In genomic region chr16:12124742-12125141, GRCh38 we compare ENCODE assay signal across 18 cellular contexts.
DNase-seq lines count a peak whose midpoint lies in the region; ATAC-seq and TF ChIP-seq lines count a peak whose summit lies in the region.
"Had no signal": no experiment of that assay in that cellular context is flagged by ENCODE, and none has a peak within 500 bp of the region (broad histone marks: within the 10 kb centered on the region; RNA-seq: fewer than 3 reads in every experiment).

No MANE protein-coding gene starts in this region.

- H3K4me1 Mint-ChIP-seq in activated naive CD8-positive, alpha-beta T cell (ENCODE audit: low read depth) = peaks cover 21% of the 10 kb centered on the region
- H3K4me1 Mint-ChIP-seq in activated naive CD8-positive, alpha-beta T cell treated with anti-CD3 and anti-CD28 coated beads for 36 hours = peaks cover 5% of the 10 kb centered on the region
- H3K4me1 Mint-ChIP-seq in endodermal cell (peaks cover 4% of the 10 kb centered on the region), type B pancreatic cell (ENCODE audit: unreplicated experiment) (peaks cover 34% of the 10 kb centered on the region)

- H3K9me3 Mint-ChIP-seq in activated naive CD8-positive, alpha-beta T cell (ENCODE audit: low read depth) = no peaks in the 10 kb centered on the region
- H3K9me3 Mint-ChIP-seq in activated naive CD8-positive, alpha-beta T cell treated with anti-CD3 and anti-CD28 coated beads for 36 hours = no peaks in the 10 kb centered on the region
- no peaks in the 10 kb centered on the region for H3K9me3 Mint-ChIP-seq in endodermal cell
- H3K9me3 Mint-ChIP-seq in type B pancreatic cell = no peaks in the 10 kb centered on the region
- H3K9me3 Mint-ChIP-seq: GM23338 had no signal

- TF ChIP-seq CTCF in endodermal cell (conservative IDR thresholded peaks at IDR 0.05) (no peak), type B pancreatic cell (conservative IDR thresholded peaks at IDR 0.05) (no peak), A673 (conservative IDR thresholded peaks at IDR 0.05; ENCODE audit: low read depth, low read length) (no peak)

- no peak for DNase-seq in activated naive CD8-positive, alpha-beta T cell treated with anti-CD3 and anti-CD28 coated beads for 36 hours
- peak; percentile 15 to 56 for DNase-seq in NOMO-1 (lab: John Stamatoyannopoulos, UW; ENCODE audit: unreplicated experiment in 2 of 2)
- no peak for DNase-seq in endodermal cell
- DNase-seq in type B pancreatic cell (ENCODE audit: extremely low spot score, unreplicated experiment) = no peak
- no peak for DNase-seq in stimulated activated CD8-positive, alpha-beta memory T cell treated with anti-CD3 and anti-CD28 coated beads, Interleukin-4, amount 100 ng/mL, for 48 hours
- DNase-seq in A673 (ENCODE audit: low spot score) = no peak
- DNase-seq: activated CD4-positive, alpha-beta T cell treated with anti-CD3 and anti-CD28 coated beads, Interleukin-2, amount 50 U/mL, for 4 hours; activated T-cell treated with anti-CD3 and anti-CD28 coated beads, Interleukin-2, amount 50 U/mL, for 48 hours; dermis blood vessel endothelial cell; DMS 273 treated with DMSO at 0.1 percent for 48 hours; gastrocnemius medialis; left lung; pancreas; PC-3; T1000 had no signal

- WGBS in endodermal cell (ENCODE audit: insufficient coverage in 1 of 2, insufficient read length in 1 of 2), 2 experiments = 91 to 95% methylated on average over 5 to 11 of the region's 11 CpGs

- H3K27ac ChIP-seq in endodermal cell (ENCODE audit: low read depth, low read length) = no peak overlapping the region
- no peak overlapping the region for H3K27ac ChIP-seq in A673 (ENCODE audit: low read depth, low read length, poor library complexity, severe bottlenecking)
- H3K27ac ChIP-seq: gastrocnemius medialis, left lung, pancreas had no signal

- H3K36me3 ChIP-seq in endodermal cell (ENCODE audit: control insufficient read depth, insufficient read depth, low read length) (no peaks in the 10 kb centered on the region), A673 (ENCODE audit: insufficient read depth, low read length, poor library complexity, severe bottlenecking) (no peaks in the 10 kb centered on the region)
- H3K36me3 ChIP-seq: pancreas had no signal

- CTCF ChIA-PET in A673 (lab: Charles Lee) = no interaction called here

- H3K27me3 Mint-ChIP-seq in activated naive CD8-positive, alpha-beta T cell = no peaks in the 10 kb centered on the region
- H3K27me3 Mint-ChIP-seq in activated naive CD8-positive, alpha-beta T cell treated with anti-CD3 and anti-CD28 coated beads for 36 hours = no peaks in the 10 kb centered on the region
- peaks cover 3% of the 10 kb centered on the region for H3K27me3 Mint-ChIP-seq in endodermal cell (ENCODE audit: insufficient read depth)
- H3K27me3 Mint-ChIP-seq in type B pancreatic cell = peaks cover 3% of the 10 kb centered on the region

- H3K4me3 Mint-ChIP-seq in activated naive CD8-positive, alpha-beta T cell = peak overlapping the region; percentile 49
- H3K4me3 Mint-ChIP-seq in activated naive CD8-positive, alpha-beta T cell treated with anti-CD3 and anti-CD28 coated beads for 36 hours = no peak overlapping the region
- H3K4me3 Mint-ChIP-seq in endodermal cell (no peak overlapping the region), type B pancreatic cell (peak overlapping the region; percentile 67)
- H3K4me3 Mint-ChIP-seq: GM23338 had no signal

- H3K27ac Mint-ChIP-seq in activated naive CD8-positive, alpha-beta T cell = peak overlapping the region; percentile 41
- no peak overlapping the region for H3K27ac Mint-ChIP-seq in activated naive CD8-positive, alpha-beta T cell treated with anti-CD3 and anti-CD28 coated beads for 36 hours
- H3K27ac Mint-ChIP-seq in endodermal cell (peak overlapping the region; percentile 23), type B pancreatic cell (peak overlapping the region; percentile 47)
- H3K27ac Mint-ChIP-seq: GM23338 had no signal

- H3K9me3 ChIP-seq in endodermal cell (ENCODE audit: control insufficient read depth, low read length) = no peaks in the 10 kb centered on the region
- no peaks in the 10 kb centered on the region for H3K9me3 ChIP-seq in A673 (ENCODE audit: low read depth, low read length, poor library complexity, severe bottlenecking)
- H3K9me3 ChIP-seq: gastrocnemius medialis, left lung, pancreas had no signal

- H3K27me3 ChIP-seq in endodermal cell (ENCODE audit: control insufficient read depth, insufficient read depth, low read length, poor library complexity, severe bottlenecking) = peaks cover 8% of the 10 kb centered on the region
- no peaks in the 10 kb centered on the region for H3K27me3 ChIP-seq in A673 (replicated peaks; ENCODE audit: insufficient read depth, low read depth, low read length, poor library complexity)
- H3K27me3 ChIP-seq: gastrocnemius medialis, left lung, pancreas had no signal

- H3K36me3 Mint-ChIP-seq in activated naive CD8-positive, alpha-beta T cell = peaks cover 2% of the 10 kb centered on the region
- H3K36me3 Mint-ChIP-seq in activated naive CD8-positive, alpha-beta T cell treated with anti-CD3 and anti-CD28 coated beads for 36 hours = no peaks in the 10 kb centered on the region
- H3K36me3 Mint-ChIP-seq in endodermal cell (ENCODE audit: low read depth) = no peaks in the 10 kb centered on the region
- H3K36me3 Mint-ChIP-seq in type B pancreatic cell = peaks cover 10% of the 10 kb centered on the region

- peaks cover 4% of the 10 kb centered on the region for H3K4me1 ChIP-seq in endodermal cell (ENCODE audit: control insufficient read depth, insufficient read depth, low read length)
- H3K4me1 ChIP-seq in A673 (ENCODE audit: insufficient read depth, low read length, poor library complexity, severe bottlenecking) = no peaks in the 10 kb centered on the region
- H3K4me1 ChIP-seq: pancreas had no signal

- BruUV-seq in A673 (replicated peaks; lab: Mats Ljungman, UMichigan) = no TSS peak

- H3K9ac ChIP-seq in endodermal cell (ENCODE audit: extremely low read depth, low read length, poor library complexity, severe bottlenecking) = no peak overlapping the region

- ATAC-seq in SK-N-SH treated with all-trans-retinoic acid at 6 μM for 48 hours = no peak
- ATAC-seq: gastrocnemius medialis, GM23338, left lung, PC-3 had no signal

- POLR2A ChIA-PET in A673 (lab: Charles Lee; ENCODE audit: low non-redundant PET) = no interaction called here

- intact Hi-C loops in A673 (cut with micrococcal nuclease; ENCODE audit: unreplicated experiment) = no loop called here

- H3K4me3 ChIP-seq in endodermal cell (ENCODE audit: low read length) (no peak overlapping the region), A673 (ENCODE audit: low read depth, low read length, poor library complexity, severe bottlenecking) (no peak overlapping the region)
- H3K4me3 ChIP-seq: gastrocnemius medialis, GM23338, left lung, pancreas had no signal

TF ChIP-seq in SK-N-SH treated with all-trans-retinoic acid at 6 μM for 48 hours, 23 proteins besides CTCF, POLR2A, EP300 and RAD21 (continues in another document):
- TF ChIP-seq TCF4 (CRISPR knock-in tag; IDR thresholded peaks at IDR 0.05; ENCODE audit: borderline replicate concordance) (no peak), RARB (CRISPR knock-in tag; IDR thresholded peaks at IDR 0.05) (no peak), CSRNP3 (CRISPR knock-in tag; IDR thresholded peaks at IDR 0.05) (no peak), ARNTL (CRISPR knock-in tag; IDR thresholded peaks at IDR 0.05; ENCODE audit: borderline replicate concordance, low read depth) (no peak), ZNF8 (CRISPR knock-in tag; IDR thresholded peaks at IDR 0.05) (no peak), PPARA (CRISPR knock-in tag; IDR thresholded peaks at IDR 0.05; ENCODE audit: borderline replicate concordance) (no peak), CSDC2 (CRISPR knock-in tag; IDR thresholded peaks at IDR 0.05) (no peak), ZNF70 (CRISPR knock-in tag; IDR thresholded peaks at IDR 0.05) (no peak), SNAI2 (CRISPR knock-in tag; IDR thresholded peaks at IDR 0.05) (no peak), PATZ1 (CRISPR knock-in tag; IDR thresholded peaks at IDR 0.05; ENCODE audit: borderline replicate concordance) (no peak), BACH2 (CRISPR knock-in tag; IDR thresholded peaks at IDR 0.05; ENCODE audit: borderline replicate concordance) (no peak), ZNF565 (CRISPR knock-in tag; conservative IDR thresholded peaks at IDR 0.05; ENCODE audit: low read depth) (no peak), ISL1 (CRISPR knock-in tag; IDR thresholded peaks at IDR 0.05) (no peak), ZFP3 (CRISPR knock-in tag; IDR thresholded peaks at IDR 0.05) (no peak)

Comparison
In these comparisons a context has a peak if more than half of its experiments do, and no peak if none do; other contexts are left out.
1. H3K4me3 Mint-ChIP-seq: peak in activated naive CD8-positive, alpha-beta T cell (single experiment) and type B pancreatic cell (single experiment); none in activated naive CD8-positive, alpha-beta T cell treated with anti-CD3 and anti-CD28 coated beads for 36 hours (single experiment) and endodermal cell (single experiment).
2. DNase-seq: peak in NOMO-1 (2 of 2); none in activated naive CD8-positive, alpha-beta T cell treated with anti-CD3 and anti-CD28 coated beads for 36 hours (single experiment), endodermal cell (single experiment), type B pancreatic cell (single experiment), stimulated activated CD8-positive, alpha-beta memory T cell treated with anti-CD3 and anti-CD28 coated beads, Interleukin-4, amount 100 ng/mL, for 48 hours (single experiment) and A673 (single experiment).